In the genomic region with DNA sequence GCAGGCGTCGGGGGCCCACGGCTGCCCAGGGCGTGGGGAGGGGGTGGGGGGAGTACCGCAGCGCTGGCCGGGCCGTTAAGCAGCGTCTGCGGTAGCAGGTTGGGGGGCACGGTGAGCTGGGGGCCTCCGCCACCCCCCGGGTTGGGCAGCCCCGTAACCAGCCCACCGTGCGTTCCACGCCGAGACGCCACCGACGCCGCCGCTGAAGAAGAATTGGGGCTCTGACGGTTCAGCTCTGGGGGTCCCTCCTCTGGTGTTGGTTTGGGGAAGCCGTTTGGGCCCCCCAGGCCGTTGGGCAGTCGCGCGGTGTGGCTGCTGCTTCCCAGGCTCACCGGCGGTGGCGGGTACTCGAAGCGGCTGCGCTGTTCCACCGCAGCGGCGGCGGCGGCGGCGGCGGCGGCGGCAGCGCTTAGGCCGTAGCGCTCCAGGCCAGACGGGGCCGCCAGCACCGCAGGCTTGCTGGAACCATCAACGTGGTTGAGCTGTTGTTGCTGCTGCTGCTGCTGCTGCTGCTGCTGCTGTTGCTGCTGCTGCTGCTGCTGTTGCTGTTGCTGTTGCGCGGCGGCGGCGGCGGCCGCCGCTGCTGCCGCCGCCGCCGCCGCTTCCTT, we compare ENCODE assay signal across 8 cellular contexts. TPM values are rescaled to one million over a fixed set of nuclear protein-coding genes. Genes with fewer than 3 reads are reported as not detected.
DNase-seq lines count a peak whose midpoint lies in the region; ATAC-seq, FAIRE-seq and TF ChIP-seq lines count a peak whose summit lies in the region.

No MANE protein-coding gene starts in this region.

- peaks cover 21% of the 10 kb centered on the region for H3F3A ChIP-seq in SU-DHL-6 (ENCODE audit: insufficient read depth)

- intact Hi-C loops in GM12878 (cut with micrococcal nuclease; ENCODE audit: unreplicated experiment) = no loop called here

- H3K27me3 ChIP-seq in SU-DHL-6 (ENCODE audit: low read length) = no peaks in the 10 kb centered on the region
- H3K27me3 ChIP-seq in GM12878 (replicated peaks in 1 of 2; ENCODE audit: control insufficient read depth in 2 of 2, insufficient read depth in 2 of 2, low read length in 1 of 2) = no peaks in the 10 kb centered on the region
- H3K27me3 ChIP-seq in iPS-18a (ENCODE audit: control insufficient read depth, insufficient read depth, low read length) = no peaks in the 10 kb centered on the region

- H3K9me3 ChIP-seq in SU-DHL-6 (ENCODE audit: insufficient read depth, low read length) = no peaks in the 10 kb centered on the region
- H3K9me3 ChIP-seq in GM12878 (replicated peaks; ENCODE audit: control insufficient read depth, insufficient read depth, low read length) = no peaks in the 10 kb centered on the region
- H3K9me3 ChIP-seq in iPS-18a (ENCODE audit: control insufficient read depth, low read depth, low read length) = no peaks in the 10 kb centered on the region

- no peaks in the 10 kb centered on the region for H4K20me1 ChIP-seq in SU-DHL-6 (ENCODE audit: low read depth, low read length)
- H4K20me1 ChIP-seq in GM12878 (ENCODE audit: control insufficient read depth, insufficient read depth) = no peaks in the 10 kb centered on the region

- TF ChIP-seq POLR2A in GM12878 (IDR thresholded peaks at IDR 0.05; ENCODE audit: low read depth, low read length) = no peak

- in situ Hi-C loops in GM12878 (cut with MboI) = no loop called here

- ATAC-seq in HG03045 (IDR thresholded peaks at IDR 0.05; ENCODE audit: unreplicated experiment) (peak; percentile 20), GM12878 (peak; percentile 21)

- RAD21 ChIA-PET in GM12878 (lab: Charles Lee; ENCODE audit: unreplicated experiment) = interaction anchor here (0.9 to 4.6 kb wide), 6 partner anchors 25 to 114 kb away, joined by 3 to 101 read pairs (median 12); no protein-coding TSS in a partner anchor

- no peaks in the 10 kb centered on the region for H3K9me2 ChIP-seq in SU-DHL-6 (replicated peaks; ENCODE audit: insufficient read depth, low read length)

- H3K4me3 ChIP-seq in SU-DHL-6 (ENCODE audit: insufficient read depth, low read length, poor library complexity, severe bottlenecking) (peak overlapping the region; percentile 61), GM12878 (peak overlapping the region; percentile 81), iPS-18a (ENCODE audit: low read length) (peak overlapping the region; percentile 94)

- CTCF ChIA-PET in GM12878 (lab: Yijun Ruan, JAX) = interaction anchor here (1.0 to 2.7 kb wide), 4 partner anchors 18 to 65 kb away, joined by 3 to 16 read pairs (median 6); no protein-coding TSS in a partner anchor

- H3K4me1 ChIP-seq in GM12878 (ENCODE audit: control insufficient read depth, insufficient read depth, low read length) = peaks cover 47% of the 10 kb centered on the region
- H3K4me1 ChIP-seq in iPS-18a (ENCODE audit: control insufficient read depth, low read depth, low read length) = peaks cover 54% of the 10 kb centered on the region

- H3K27ac ChIP-seq in SU-DHL-6 (ENCODE audit: low read depth, low read length) = peak overlapping the region; percentile 63; the same call in 1 of the 2 replicates
- peak overlapping the region; percentile 98 for H3K27ac ChIP-seq in GM12878 (ENCODE audit: control insufficient read depth, insufficient read depth)
- no peak overlapping the region for H3K27ac ChIP-seq in iPS-18a (ENCODE audit: low read length)

- TF ChIP-seq RAD21 in GM12878 (IDR thresholded peaks at IDR 0.05; ENCODE audit: insufficient read depth, low read depth, low read length) = 0 out of 2 replicates have a peak, but pooled peaks have one; percentile 7

- 7% methylated on average over 45 of the region's 65 CpGs for WGBS in GM12878 (ENCODE audit: insufficient coverage, insufficient replicate concordance, low lambda C conversion rate, missing lambda C conversion rate)

- DNase-seq in NCI-H146 (lab: John Stamatoyannopoulos, UW) = peak; percentile 44
- DNase-seq in NCI-H146 treated with DMSO at 0.1 percent for 48 hours (lab: John Stamatoyannopoulos, UW; ENCODE audit: unreplicated experiment) = no peak
- DNase-seq in GM12878 (ENCODE audit: low read depth, low spot score) = no peak
- DNase-seq in stimulated activated CD4-positive, alpha-beta T cell treated with anti-CD3 and anti-CD28 coated beads, Interleukin-1b, Interleukin-23, amount 100 ng/mL, for 4 hours (ENCODE audit: low read depth in 2 of 2) = peak; percentile 29 to 49
- DNase-seq in SIG-M5 (lab: John Stamatoyannopoulos, UW) = no peak

- SMC1A ChIA-PET in GM12878 (lab: Charles Lee; ENCODE audit: uncharacterized antibody, unreplicated experiment) = interaction anchor here (0.7 to 11.2 kb wide), 6 partner anchors 10 to 72 kb away, joined by 3 to 133 read pairs (median 8); no protein-coding TSS in a partner anchor

- peak overlapping the region; percentile 75 for H3K9ac ChIP-seq in SU-DHL-6 (ENCODE audit: low read length)
- H3K9ac ChIP-seq in GM12878 (ENCODE audit: control insufficient read depth, insufficient read depth, low read length) = peak overlapping the region; percentile 94
- H3K9ac ChIP-seq in iPS-18a (ENCODE audit: low read length) = peak overlapping the region; percentile 79

- no TSS peak for BruUV-seq in GM12878 (replicated peaks; lab: Mats Ljungman, UMichigan)

- TF ChIP-seq CTCF in SU-DHL-6 (IDR thresholded peaks at IDR 0.05; ENCODE audit: insufficient read depth, low read length, poor library complexity, severe bottlenecking) (no peak), GM12878 (IDR thresholded peaks at IDR 0.05 in 2 of 3, conservative IDR thresholded peaks at IDR 0.05 in 1 of 3; ENCODE audit: control insufficient read depth in 2 of 3, extremely low read depth in 1 of 3, insufficient read depth in 1 of 3, low read depth in 3 of 3, low read length in 3 of 3) (no peak)

- no peak for TF ChIP-seq EP300 in GM12878 (IDR thresholded peaks at IDR 0.05; ENCODE audit: borderline replicate concordance in 1 of 2, control insufficient read depth in 1 of 2, low read depth in 2 of 2, low read length in 2 of 2)

- FAIRE-seq in GM12878 (lab: Jason Lieb, UNC) = no peak

- H3K36me3 ChIP-seq in SU-DHL-6 (ENCODE audit: low read length) (no peaks in the 10 kb centered on the region), GM12878 (ENCODE audit: control insufficient read depth in 2 of 2, insufficient read depth in 2 of 2, low read length in 1 of 2) (peaks cover 4 to 7% of the 10 kb centered on the region in 2 experiments; a peak in 3 of 4 replicates), iPS-18a (ENCODE audit: control insufficient read depth, low read depth, low read length) (no peaks in the 10 kb centered on the region)

- H3K4me2 ChIP-seq in SU-DHL-6 (ENCODE audit: low read depth, low read length, poor library complexity, severe bottlenecking) (peak overlapping the region; percentile 68), GM12878 (ENCODE audit: control insufficient read depth, insufficient read depth) (peak overlapping the region; percentile 83)

- H2AFZ ChIP-seq in SU-DHL-6 (ENCODE audit: low read depth, low read length, severe bottlenecking) (no peak overlapping the region), GM12878 (ENCODE audit: control insufficient read depth, low read depth, low read length) (no peak overlapping the region; the same call in 1 of the 2 replicates)

- no peaks in the 10 kb centered on the region for H3K79me2 ChIP-seq in SU-DHL-6 (ENCODE audit: insufficient read depth, low read length)
- peaks cover 43% of the 10 kb centered on the region for H3K79me2 ChIP-seq in GM12878 (ENCODE audit: control insufficient read depth, insufficient read depth, low read length)

- POLR2A ChIA-PET in GM12878 (lab: Charles Lee) = interaction anchor here (0.8 to 10.5 kb wide), 15 partner anchors 10 to 163 kb away, joined by 3 to 151 read pairs (median 8); no protein-coding TSS in a partner anchor

TF ChIP-seq in GM12878, 131 proteins besides CTCF, POLR2A, EP300 and RAD21 (continues in another document):
- TF ChIP-seq GATAD2B (conservative IDR thresholded peaks at IDR 0.05; ENCODE audit: low read depth) = peak; percentile 40; the same call in 1 of the 2 replicates
- TF ChIP-seq NKRF (conservative IDR thresholded peaks at IDR 0.05) = peak; percentile 54; the same call in 1 of the 2 replicates
- peak; percentile 65; the same call in 1 of the 2 replicates for TF ChIP-seq LARP7 (IDR thresholded peaks at IDR 0.05)
- TF ChIP-seq NR2F1 (conservative IDR thresholded peaks at IDR 0.05) = peak; percentile 75
- no peak for TF ChIP-seq RCOR1 (conservative IDR thresholded peaks at IDR 0.05; ENCODE audit: low read depth, low read length)
- peak; percentile 7; the same call in 1 of the 2 replicates for TF ChIP-seq MXI1 (IDR thresholded peaks at IDR 0.05; ENCODE audit: low read depth, low read length)

RNA-seq across cellular contexts. Expression of gene IRF2BPL, which starts 1.5 kb away (rescaled TPM):
- total RNA-seq in GM12878 (2013; cell fraction: nucleolus; rRNA removed) = 24.2 and 27.6 TPM in 2 replicates
- 19.1 and 22.8 TPM in 2 replicates for total RNA-seq in GM12878 (2014; rRNA removed)
- total RNA-seq in GM12878 (2014; rRNA removed; fragmentation: Illumina TruSeq; extraction: Trizol) = 2.8 and 3.4 TPM in 2 replicates
- total RNA-seq in GM12878 (2021) = 33.3 and 34.5 TPM in 2 replicates
- polyA plus RNA-seq in GM12878 (2011; ENCODE audit: low read depth) = 3.2 TPM
- 8.3 and 9.7 TPM in 2 replicates for polyA plus RNA-seq in GM12878 (2011; rRNA removed)
- polyA plus RNA-seq in GM12878 (2011; cell fraction: cytosol; rRNA removed) = 11.4 and 14.5 TPM in 2 replicates
- 25.0 and 34.8 TPM in 2 replicates for polyA plus RNA-seq in GM12878 (2011; cell fraction: nucleus; rRNA removed)
- polyA plus RNA-seq in GM12878 (2012) = 13.7 and 15.9 TPM in 2 replicates
- polyA plus RNA-seq in GM12878 (2014; fragmentation: Illumina TruSeq; extraction: Trizol) = 1.6 and 2.9 TPM in 2 replicates
- polyA plus RNA-seq in GM12878 (2014; fragmentation: Nextera tagmentation; extraction: Ambion mirVana) = 1 to 10 TPM; 1.2 to 1.9 TPM
- 11.6 and 14.4 TPM in 2 replicates for polyA plus RNA-seq in GM12878 (2014; rRNA removed)
- 1 to 10 TPM; 1.4 to 2.3 TPM for polyA plus RNA-seq in GM12878 (2016; fragmentation: Nextera tagmentation; extraction: Ambion mirVana)
- 7.2 and 13.4 TPM in 2 replicates for polyA minus RNA-seq in GM12878 (2011; rRNA and poly(A)+ RNA removed)
- 19.1 and 23.4 TPM in 2 replicates for polyA minus RNA-seq in GM12878 (2011; cell fraction: cytosol; rRNA and poly(A)+ RNA removed)
- 16.6 and 29.0 TPM in 2 replicates for polyA minus RNA-seq in GM12878 (2011; cell fraction: nucleus; rRNA and poly(A)+ RNA removed)

Comparison
In these comparisons a context has a peak if more than half of its experiments do, and no peak if none do; other contexts are left out.
1. DNase-seq: peak in NCI-H146 (single experiment) and stimulated activated CD4-positive, alpha-beta T cell treated with anti-CD3 and anti-CD28 coated beads, Interleukin-1b, Interleukin-23, amount 100 ng/mL, for 4 hours (2 of 2); none in NCI-H146 treated with DMSO at 0.1 percent for 48 hours (single experiment), GM12878 (single experiment) and SIG-M5 (single experiment).
2. Peak in every context shown above with its lines, with median percentiles within 50 percentile points of each other: H3K4me3 ChIP-seq and H3K9ac ChIP-seq.